In genomic region chr18:78972385-78972918, GRCh38 we compare ENCODE assay signal across 27 cellular contexts. TPM values are rescaled to one million over a fixed set of nuclear protein-coding genes. Genes with fewer than 3 reads are reported as not detected.
DNase-seq lines count a peak whose midpoint lies in the region; ATAC-seq and TF ChIP-seq lines count a peak whose summit lies in the region.
"Had no signal": no experiment of that assay in that cellular context is flagged by ENCODE, and none has a peak within 500 bp of the region (broad histone marks: within the 10 kb centered on the region; RNA-seq: fewer than 3 reads in every experiment).

No MANE protein-coding gene starts in this region.

- peaks cover 17% of the 10 kb centered on the region for H3K4me1 Mint-ChIP-seq in activated naive CD4-positive, alpha-beta T cell treated with anti-CD3 and anti-CD28 coated beads, Interleukin-2, amount 50 U/mL, for 24 hours
- H3K4me1 Mint-ChIP-seq in brain: peaks cover 32% of the 10 kb centered on the region
- peaks cover 0 to 20% (median 12%) of the 10 kb centered on the region in 7 donors for H3K4me1 Mint-ChIP-seq in naive thymus-derived CD4-positive, alpha-beta T cell
- H3K4me1 Mint-ChIP-seq: CD14-positive monocyte had no signal

- no peak for ATAC-seq in naive thymus-derived CD4-positive, alpha-beta T cell
- no peak for ATAC-seq in GM18873 (IDR thresholded peaks at IDR 0.05; ENCODE audit: low FRiP score, unreplicated experiment)
- ATAC-seq: left lobe of liver; stimulated activated memory B cell treated with anti-CD40 and anti-IgM and Interleukin-4, amounts not matched to agents 10 μg/mL and 1 μg/mL and 100 μg/mL, for 72 hours had no signal

- H3K27ac Mint-ChIP-seq in activated naive CD4-positive, alpha-beta T cell treated with anti-CD3 and anti-CD28 coated beads, Interleukin-2, amount 50 U/mL, for 24 hours: no peak overlapping the region
- H3K27ac Mint-ChIP-seq in brain: no peak overlapping the region
- no peak overlapping the region for H3K27ac Mint-ChIP-seq in naive thymus-derived CD4-positive, alpha-beta T cell
- H3K27ac Mint-ChIP-seq: activated naive CD8-positive, alpha-beta T cell treated with anti-CD3 and anti-CD28 coated beads, Interleukin-2, amount 10 ng/mL, durations not matched to agents 7 days and 5 days; CD14-positive monocyte; stimulated activated memory B cell treated with anti-CD40 and anti-IgM and Interleukin-4, amounts not matched to agents 10 μg/mL and 1 μg/mL and 100 μg/mL, for 72 hours had no signal

- no peaks in the 10 kb centered on the region for H3K36me3 Mint-ChIP-seq in activated naive CD4-positive, alpha-beta T cell treated with anti-CD3 and anti-CD28 coated beads, Interleukin-2, amount 50 U/mL, for 24 hours
- no peaks in the 10 kb centered on the region for H3K36me3 Mint-ChIP-seq in brain
- peaks cover 0 to 5% (median 0%) of the 10 kb centered on the region in 5 donors for H3K36me3 Mint-ChIP-seq in naive thymus-derived CD4-positive, alpha-beta T cell
- H3K36me3 Mint-ChIP-seq: CD14-positive monocyte; stimulated activated memory B cell treated with anti-CD40 and anti-IgM and Interleukin-4, amounts not matched to agents 10 μg/mL and 1 μg/mL and 100 μg/mL, for 72 hours had no signal

- POLR2A ChIA-PET in naive thymus-derived CD4-positive, alpha-beta T cell (lab: Charles Lee): no interaction called here

- H3K4me3 Mint-ChIP-seq in activated naive CD4-positive, alpha-beta T cell treated with anti-CD3 and anti-CD28 coated beads, Interleukin-2, amount 50 U/mL, for 24 hours: peak overlapping the region; percentile 71
- peak overlapping the region in 3 of 5 experiments; percentile 56 to 73 (median 68) for H3K4me3 Mint-ChIP-seq in brain
- peak overlapping the region in 9 of 10 donors; percentile 27 to 78 (median 60) for H3K4me3 Mint-ChIP-seq in naive thymus-derived CD4-positive, alpha-beta T cell
- H3K4me3 Mint-ChIP-seq: activated naive CD8-positive, alpha-beta T cell treated with anti-CD3 and anti-CD28 coated beads, Interleukin-2, amount 10 ng/mL, durations not matched to agents 7 days and 5 days; stimulated activated memory B cell treated with anti-CD40 and anti-IgM and Interleukin-4, amounts not matched to agents 10 μg/mL and 1 μg/mL and 100 μg/mL, for 72 hours had no signal

- H3K4me1 ChIP-seq in naive thymus-derived CD4-positive, alpha-beta T cell (ENCODE audit: control insufficient read depth in 2 of 2, insufficient read depth in 2 of 2, low read length in 2 of 2): no peaks in the 10 kb centered on the region
- H3K4me1 ChIP-seq: ascending aorta, testis had no signal

- H3K27ac ChIP-seq in naive thymus-derived CD4-positive, alpha-beta T cell (ENCODE audit: low read depth, low read length): no peak overlapping the region
- H3K27ac ChIP-seq: ascending aorta, cardiac muscle cell, coronary artery, testis had no signal

- no peak for TF ChIP-seq CTCF in brain (conservative IDR thresholded peaks at IDR 0.05)

- CTCF ChIA-PET in naive thymus-derived CD4-positive, alpha-beta T cell (lab: Charles Lee): no interaction called here

- H3K9me3 Mint-ChIP-seq in activated naive CD4-positive, alpha-beta T cell treated with anti-CD3 and anti-CD28 coated beads, Interleukin-2, amount 50 U/mL, for 24 hours: no peaks in the 10 kb centered on the region
- peaks cover 0 to 15% (median 7%) of the 10 kb centered on the region in 5 experiments for H3K9me3 Mint-ChIP-seq in brain
- peaks cover 0 to 5% (median 0%) of the 10 kb centered on the region in 11 donors for H3K9me3 Mint-ChIP-seq in naive thymus-derived CD4-positive, alpha-beta T cell
- H3K9me3 Mint-ChIP-seq: activated naive CD8-positive, alpha-beta T cell treated with anti-CD3 and anti-CD28 coated beads, Interleukin-2, amount 10 ng/mL, durations not matched to agents 7 days and 5 days had no signal

- H3K9me3 ChIP-seq in naive thymus-derived CD4-positive, alpha-beta T cell (ENCODE audit: control insufficient read depth in 2 of 3, low read length in 3 of 3): no peaks in the 10 kb centered on the region
- H3K9me3 ChIP-seq: ascending aorta, testis had no signal

- intact Hi-C loops in naive thymus-derived CD4-positive, alpha-beta T cell (cut with micrococcal nuclease): no loop called here

- DNase-seq in activated naive CD4-positive, alpha-beta T cell treated with anti-CD3 and anti-CD28 coated beads, Interleukin-2, amount 50 U/mL, for 16 hours: no peak
- DNase-seq in naive thymus-derived CD4-positive, alpha-beta T cell: no peak
- peak; percentile 9 for DNase-seq in stimulated activated CD8-positive, alpha-beta memory T cell treated with anti-CD3 and anti-CD28 coated beads, Interleukin-4, amount 100 ng/mL, for 48 hours
- DNase-seq in midbrain (lab: John Stamatoyannopoulos, UW): no peak
- DNase-seq in T1000 (lab: John Stamatoyannopoulos, UW): no peak
- DNase-seq: activated CD4-positive, alpha-beta T cell treated with anti-CD3 and anti-CD28 coated beads, Interleukin-2, amount 50 U/mL, for 48 hours; activated effector memory CD4-positive, alpha-beta T cell treated with Interleukin-2 at 50 U/mL for 16 hours; activated naive CD8-positive, alpha-beta T cell treated with anti-CD3 and anti-CD28 coated beads, Interleukin-2, amount 10 ng/mL, durations not matched to agents 7 days and 5 days; effector CD8-positive, alpha-beta T cell; hippocampal formation; mesendoderm; NCI-H1092; NCI-H1694; NCI-H82; stimulated activated CD4-positive, alpha-beta T cell treated with anti-CD3 and anti-CD28 coated beads, Interleukin-15, amount 100 ng/mL, for 24 hours; testis had no signal

- peaks cover 60% of the 10 kb centered on the region for H3K27me3 Mint-ChIP-seq in activated naive CD4-positive, alpha-beta T cell treated with anti-CD3 and anti-CD28 coated beads, Interleukin-2, amount 50 U/mL, for 24 hours
- H3K27me3 Mint-ChIP-seq in brain: peaks cover 95% of the 10 kb centered on the region
- H3K27me3 Mint-ChIP-seq in naive thymus-derived CD4-positive, alpha-beta T cell: peaks cover 53 to 79% (median 77%) of the 10 kb centered on the region in 5 donors

- H3K4me3 ChIP-seq in naive thymus-derived CD4-positive, alpha-beta T cell (ENCODE audit: low read length): no peak overlapping the region
- H3K4me3 ChIP-seq: ascending aorta, cardiac muscle cell had no signal

- H3K36me3 ChIP-seq in naive thymus-derived CD4-positive, alpha-beta T cell (ENCODE audit: control insufficient read depth in 2 of 3, insufficient read depth in 3 of 3, low read length in 3 of 3): no peaks in the 10 kb centered on the region
- H3K36me3 ChIP-seq: ascending aorta, cardiac muscle cell had no signal

- H3K27me3 ChIP-seq in naive thymus-derived CD4-positive, alpha-beta T cell (ENCODE audit: control insufficient read depth in 2 of 2, insufficient read depth in 2 of 2, low read length in 2 of 2): peaks cover 0 to 6% of the 10 kb centered on the region in 2 donors
- H3K27me3 ChIP-seq: testis had no signal

RNA-seq across cellular contexts. Expression of gene SALL3, which starts 7.2 kb away (rescaled TPM):
- polyA plus RNA-seq in brain (ENCODE audit: insufficient read depth, low read depth, low replicate concordance): 4.7 TPM
- not detected for total RNA-seq in naive thymus-derived CD4-positive, alpha-beta T cell
- not detected for polyA plus RNA-seq in naive thymus-derived CD4-positive, alpha-beta T cell
- total RNA-seq: activated naive CD8-positive, alpha-beta T cell treated with anti-CD3 and anti-CD28 coated beads, Interleukin-2, amount 10 ng/mL, durations not matched to agents 7 days and 5 days; ascending aorta; HT1080; left lobe of liver; osteocyte had no signal
- polyA plus RNA-seq: CD14-positive monocyte had no signal
